Comparison of ENCODE assay signal across 8 cellular contexts in genomic region chr12:121626853-121627623, GRCh38. TPM values are rescaled to one million over a fixed set of nuclear protein-coding genes. Genes with fewer than 3 reads are reported as not detected.
A peak's percentile ranks its signal among the peaks of the same experiment; 100 is the strongest.
DNase-seq lines count a peak whose midpoint lies in the region; ATAC-seq and TF ChIP-seq lines count a peak whose summit lies in the region.

No MANE protein-coding gene starts in this region.

- H3K9me3 Mint-ChIP-seq in CD4-positive, alpha-beta memory T cell, result no peaks in the 10 kb centered on the region

- H3K27me3 Mint-ChIP-seq in CD4-positive, alpha-beta memory T cell, result peaks cover 0 to 2% of the 10 kb centered on the region in 2 donors

- H3K27me3 ChIP-seq in CD4-positive, alpha-beta memory T cell (ENCODE audit: insufficient read depth, low read length), result no peaks in the 10 kb centered on the region
- H3K27me3 ChIP-seq in foreskin keratinocyte, result no peaks in the 10 kb centered on the region

- peak overlapping the region; percentile 97 for H3K27ac ChIP-seq in CD4-positive, alpha-beta memory T cell (ENCODE audit: low read depth, low read length)
- peak overlapping the region; percentile 63 for H3K27ac ChIP-seq in foreskin keratinocyte
- H3K27ac ChIP-seq in temporal lobe (ENCODE audit: low read depth, low read length), result peak overlapping the region; percentile 61

- H3K4me1 Mint-ChIP-seq in CD4-positive, alpha-beta memory T cell, result peaks cover 34 to 67% (median 45%) of the 10 kb centered on the region in 4 donors

- peak overlapping the region; percentile 96 to 100 (median 97) for H3K27ac Mint-ChIP-seq in CD4-positive, alpha-beta memory T cell

- intact Hi-C loops in CD4-positive, alpha-beta memory T cell (cut with micrococcal nuclease), result loop anchor here (1.0 to 5.0 kb wide), 8 partner anchors 10 to 165 kb away; partner anchors contain the start of gene RHOF

- ATAC-seq in HG03457 (IDR thresholded peaks at IDR 0.05; ENCODE audit: unreplicated experiment) (peak; percentile 24), foreskin keratinocyte (peak; percentile 42)

- H3K4me1 ChIP-seq in CD4-positive, alpha-beta memory T cell (ENCODE audit: insufficient read depth, low read length), result peaks cover 54% of the 10 kb centered on the region
- peaks cover 16% of the 10 kb centered on the region for H3K4me1 ChIP-seq in foreskin keratinocyte

- H3K4me3 ChIP-seq in CD4-positive, alpha-beta memory T cell (ENCODE audit: low read length in 2 of 2), result peak overlapping the region; percentile 88 to 96

- peak; percentile 78 to 97 (median 83) for DNase-seq in CD4-positive, alpha-beta memory T cell
- DNase-seq in GM19240 (ENCODE audit: insufficient read length, low spot score) (peak; percentile 35), RKO (ENCODE audit: low spot score) (peak; percentile 84), activated gamma-delta T cell (lab: John Stamatoyannopoulos, UW) (peak; percentile 55), foreskin keratinocyte (peak; percentile 38 to 63), nucleus accumbens (lab: John Stamatoyannopoulos, UW) (peak in 42 of 56 donors; percentile 10 to 68 (median 46))

- TF ChIP-seq CTCF in foreskin keratinocyte (conservative IDR thresholded peaks at IDR 0.05), result peak; percentile 1

- H3K36me3 ChIP-seq in CD4-positive, alpha-beta memory T cell (ENCODE audit: insufficient read depth, low read length), result peaks cover 7% of the 10 kb centered on the region

- H3K36me3 Mint-ChIP-seq in CD4-positive, alpha-beta memory T cell, result peaks cover 8 to 38% of the 10 kb centered on the region in 2 donors

- CTCF ChIA-PET in CD4-positive, alpha-beta memory T cell (lab: Charles Lee; ENCODE audit: partially characterized antibody), result interaction anchor here (0.6 to 12.3 kb wide), 23 partner anchors 9 to 166 kb away, joined by 3 to 230 read pairs (median 9); partner anchors contain the start of gene MORN3

- peak overlapping the region; percentile 96 to 98 (median 98) for H3K4me3 Mint-ChIP-seq in CD4-positive, alpha-beta memory T cell

- POLR2A ChIA-PET in CD4-positive, alpha-beta memory T cell (lab: Charles Lee; ENCODE audit: partially characterized antibody), result interaction anchor here (0.6 to 9.6 kb wide), 45 partner anchors 9 to 1335 kb away, joined by 3 to 305 read pairs (median 6); partner anchors contain the start of genes ANAPC5, KDM2B, MORN3 and RHOF

- no peaks in the 10 kb centered on the region for H3K9me3 ChIP-seq in CD4-positive, alpha-beta memory T cell (ENCODE audit: control insufficient read depth in 1 of 2, low read length in 2 of 2)

RNA-seq across cellular contexts. Expression of gene ORAI1, which starts 0.7 kb away (rescaled TPM):
- total RNA-seq in CD4-positive, alpha-beta memory T cell, result 10 to 100 TPM; 48.8 to 51.7 TPM
- polyA plus RNA-seq in CD4-positive, alpha-beta memory T cell, result 100 to 1,000 TPM; 186 to 235 TPM
- total RNA-seq in foreskin keratinocyte (23.4 and 25.2 TPM in 2 replicates), temporal lobe (1.2 TPM)
- polyA plus RNA-seq in foreskin keratinocyte, result 45.8 and 46.1 TPM in 2 replicates

RNA-seq across cellular contexts. Expression of gene MORN3, which starts 42.4 kb away (rescaled TPM):
- 10 to 100 TPM; 14.1 to 17.3 TPM for total RNA-seq in CD4-positive, alpha-beta memory T cell
- 1 to 10 TPM; 6.3 to 6.7 TPM for polyA plus RNA-seq in CD4-positive, alpha-beta memory T cell
- 0.37 and 0.39 TPM in 2 replicates for total RNA-seq in foreskin keratinocyte
- polyA plus RNA-seq in foreskin keratinocyte, result 0.41 TPM in 2 replicates
- 4.4 TPM for total RNA-seq in temporal lobe

RNA-seq across cellular contexts. Expression of gene KDM2B, which starts 46.2 kb away (rescaled TPM):
- 100 to 1,000 TPM in 1 of 2 experiments, 10 to 100 TPM in 1; 98.7 to 101 TPM for total RNA-seq in CD4-positive, alpha-beta memory T cell
- polyA plus RNA-seq in CD4-positive, alpha-beta memory T cell, result 10 to 100 TPM in 1 of 2 donors, 1 to 10 TPM in 1; 7.7 to 20.6 TPM
- total RNA-seq in foreskin keratinocyte, result 25.9 and 29.1 TPM in 2 replicates
- 9.5 and 12.0 TPM in 2 replicates for polyA plus RNA-seq in foreskin keratinocyte
- total RNA-seq in temporal lobe, result 65.6 TPM

Comparison
In these comparisons a context has a peak if more than half of its experiments do, and no peak if none do; other contexts are left out.
1. Peak in every context shown above with its lines: DNase-seq, ATAC-seq, H3K4me3 ChIP-seq and H3K27ac ChIP-seq.
2. RNA of gene ORAI1, which starts 0.7 kb away (total RNA-seq): 48.8 to 51.7 TPM in CD4-positive, alpha-beta memory T cell and 23.4 to 25.2 TPM in foreskin keratinocyte; 1.2 TPM in temporal lobe (single experiment); every median in the first group is over 10 times any median in the second.